Comparison of ENCODE assay signal across 14 cellular contexts in genomic region chr2:173881886-173882285, GRCh38.
DNase-seq lines count a peak whose midpoint lies in the region; ATAC-seq and TF ChIP-seq lines count a peak whose summit lies in the region.
"Had no signal": no experiment of that assay in that cellular context is flagged by ENCODE, and none has a peak within 500 bp of the region (broad histone marks: within the 10 kb centered on the region; RNA-seq: fewer than 3 reads in every experiment).

No MANE protein-coding gene starts in this region.

- H3K9me3 ChIP-seq in OCI-LY7 (ENCODE audit: low read length) = peaks cover 5% of the 10 kb centered on the region; the same call in 1 of the 2 replicates
- H3K9me3 ChIP-seq: HAP-1 had no signal

- peak overlapping the region; percentile 53; the same call in 1 of the 2 replicates for H2AFZ ChIP-seq in OCI-LY7 (ENCODE audit: low read length)

- DNase-seq in A172 (ENCODE audit: low spot score) = peak; percentile 6
- peak; percentile 88 for DNase-seq in DMS53 (lab: John Stamatoyannopoulos, UW)
- DNase-seq in OCI-LY7 (ENCODE audit: low spot score) = peak; percentile 28
- peak; percentile 89 for DNase-seq in kidney glomerular epithelial cell (lab: John Stamatoyannopoulos, UW)
- no peak for DNase-seq in HUDEP-2 (lab: John Stamatoyannopoulos, UW; ENCODE audit: unreplicated experiment in 76 of 76)
- DNase-seq in D341Med (ENCODE audit: low spot score) = no peak
- DNase-seq: CD4-positive, alpha-beta T cell; NCI-H1436; NK-92 treated with Interleukin-12 subunit alpha and Interleukin-12 subunit beta, amount 100 ng/mL, for 24 hours; T-helper 1 cell had no signal

- POLR2A ChIA-PET in OCI-LY7 (lab: Charles Lee) = interaction anchor here (0.6 to 1.0 kb wide), 3 partner anchors 10 to 136 kb away, joined by 3 to 4 read pairs (median 3); no protein-coding TSS in a partner anchor

- intact Hi-C loops in OCI-LY7 (cut with micrococcal nuclease; ENCODE audit: unreplicated experiment) = no loop called here

- CTCF ChIA-PET in OCI-LY7 (lab: Charles Lee; ENCODE audit: unreplicated experiment) = no interaction called here

- H3K4me2 ChIP-seq in OCI-LY7 (ENCODE audit: low read length) = peak overlapping the region; percentile 67

- no peak for TF ChIP-seq CTCF in OCI-LY7 (conservative IDR thresholded peaks at IDR 0.05; ENCODE audit: low read length)

- BruUV-seq in OCI-LY7 (replicated peaks; lab: Mats Ljungman, UMichigan) = no TSS peak

- H3K9me2 ChIP-seq in OCI-LY7 (ENCODE audit: insufficient read depth, low read length) = no peaks in the 10 kb centered on the region

- no peaks in the 10 kb centered on the region for H3K79me2 ChIP-seq in OCI-LY7 (ENCODE audit: insufficient read depth, low read depth, low read length)

- H3K4me1 ChIP-seq in OCI-LY7 (ENCODE audit: insufficient read depth, low read length, poor library complexity, severe bottlenecking) = peaks cover 58% of the 10 kb centered on the region

- no peaks in the 10 kb centered on the region for H4K20me1 ChIP-seq in OCI-LY7 (ENCODE audit: insufficient read depth, low read length)

- H3K27ac ChIP-seq in OCI-LY7 (ENCODE audit: low read depth, low read length, poor library complexity, severe bottlenecking) = peak overlapping the region; percentile 25

- peak overlapping the region; percentile 51 for H3K4me3 ChIP-seq in OCI-LY7 (ENCODE audit: low read depth, low read length, poor library complexity, severe bottlenecking)
- H3K4me3 ChIP-seq: GM12878, HAP-1 had no signal

- ATAC-seq in esophagus mucosa = no peak
- ATAC-seq in activated CD4-positive, CD25-positive, alpha-beta regulatory T cell treated with anti-CD3 and anti-CD28 coated beads, Interleukin-2, amount 50 U/mL, for 24 hours = no peak
- ATAC-seq: GM12878 had no signal

- H3K36me3 ChIP-seq in OCI-LY7 (ENCODE audit: insufficient read depth, low read length) = no peaks in the 10 kb centered on the region; the same call in 1 of the 2 replicates
- H3K36me3 ChIP-seq: HAP-1 had no signal

Comparison
In these comparisons a context has a peak if more than half of its experiments do, and no peak if none do; other contexts are left out.
1. DNase-seq: peak in A172 (single experiment), DMS53 (single experiment), OCI-LY7 (single experiment) and kidney glomerular epithelial cell (single experiment); none in HUDEP-2 (0 of 76) and D341Med (single experiment).